ENCODE assay signal across 22 cellular contexts in the genomic region with DNA sequence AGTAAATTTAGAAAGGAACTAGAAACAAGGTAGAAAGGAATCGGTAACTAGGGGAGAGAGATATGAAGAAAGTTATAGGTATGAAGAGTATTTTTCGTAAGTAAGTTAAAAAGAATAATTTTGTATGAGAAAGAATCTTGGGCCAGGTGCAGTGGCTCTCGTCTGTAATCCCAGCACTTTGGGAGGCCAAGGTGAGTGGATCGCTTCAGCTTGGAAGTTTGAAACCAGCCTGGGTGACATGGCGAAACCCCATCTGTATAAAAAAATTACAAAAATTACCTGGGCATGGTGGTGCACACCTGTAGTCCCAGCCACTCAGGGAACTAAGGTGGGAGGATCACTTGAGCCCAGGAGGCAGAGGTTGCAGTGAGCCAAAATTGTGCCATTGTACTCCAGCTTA.
"Had no signal": no experiment of that assay in that cellular context is flagged by ENCODE, and none has a peak within 500 bp of the region (broad histone marks: within the 10 kb centered on the region; RNA-seq: fewer than 3 reads in every experiment).

No MANE protein-coding gene starts in this region.

- H3K36me3 ChIP-seq: colonic mucosa, esophagus muscularis mucosa, esophagus squamous epithelium, gastrocnemius medialis, gastroesophageal sphincter, heart left ventricle, heart right ventricle had no signal

- DNase-seq: colonic mucosa; cortex of kidney; dermis blood vessel endothelial cell; dorsolateral prefrontal cortex; effector CD4-positive, alpha-beta T cell; effector CD8-positive, alpha-beta T cell; effector memory CD4-positive, alpha-beta T cell; effector memory CD8-positive, alpha-beta T cell; endodermal cell; erythroblast; esophagus squamous epithelium; foreskin fibroblast; foreskin keratinocyte; foreskin melanocyte; gastrocnemius medialis; glutamatergic neuron; heart left ventricle; heart right ventricle had no signal

- H3K4me1 ChIP-seq: colonic mucosa had no signal

- H3K4me3 ChIP-seq: colonic mucosa, coronary artery, dorsolateral prefrontal cortex, esophagus muscularis mucosa, esophagus squamous epithelium, gastrocnemius medialis, gastroesophageal sphincter, heart left ventricle, heart right ventricle had no signal

- H3K27ac ChIP-seq: colonic mucosa, coronary artery, dorsolateral prefrontal cortex, epithelial cell of prostate, esophagus muscularis mucosa, esophagus squamous epithelium, foreskin keratinocyte, gastrocnemius medialis, gastroesophageal sphincter, heart left ventricle, heart right ventricle had no signal

- H3K9me3 ChIP-seq: colonic mucosa, esophagus muscularis mucosa, esophagus squamous epithelium, gastrocnemius medialis, gastroesophageal sphincter, heart left ventricle, heart right ventricle had no signal

- H3K27me3 ChIP-seq: colonic mucosa, dorsolateral prefrontal cortex, esophagus muscularis mucosa, foreskin keratinocyte, gastrocnemius medialis, gastroesophageal sphincter, heart left ventricle, heart right ventricle had no signal
